In the genomic region with DNA sequence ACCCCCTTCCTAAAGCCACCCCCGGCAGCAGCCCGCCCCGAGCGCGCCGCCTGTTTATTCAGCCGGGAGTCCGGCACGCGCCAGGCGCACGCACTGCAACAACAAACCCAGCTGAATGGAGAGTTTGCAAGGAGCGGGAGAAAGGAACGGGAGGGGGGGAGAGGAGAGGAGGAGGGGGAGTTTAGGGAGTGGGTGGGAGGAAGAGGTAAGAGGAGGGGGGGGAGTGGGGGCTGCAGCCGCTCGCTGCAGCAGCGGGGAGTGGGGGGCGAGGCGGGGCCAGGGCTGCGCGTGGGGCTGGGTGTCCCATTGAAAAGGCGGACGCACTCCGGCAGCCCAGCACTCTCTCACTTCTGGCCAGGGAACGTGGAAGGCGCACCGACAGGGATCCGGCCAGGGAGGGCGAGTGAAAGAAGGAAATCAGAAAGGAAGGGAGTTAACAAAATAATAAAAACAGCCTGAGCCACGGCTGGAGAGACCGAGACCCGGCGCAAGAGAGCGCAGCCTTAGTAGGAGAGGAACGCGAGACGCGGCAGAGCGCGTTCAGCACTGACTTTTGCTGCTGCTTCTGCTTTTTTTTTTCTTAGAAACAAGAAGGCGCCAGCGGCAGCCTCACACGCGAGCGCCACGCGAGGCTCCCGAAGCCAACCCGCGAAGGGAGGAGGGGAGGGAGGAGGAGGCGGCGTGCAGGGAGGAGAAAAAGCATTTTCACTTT, we compare ENCODE assay signal across 8 cellular contexts. TPM values are rescaled to one million over a fixed set of nuclear protein-coding genes. Genes with fewer than 3 reads are reported as not detected.
DNase-seq lines count a peak whose midpoint lies in the region; ATAC-seq and TF ChIP-seq lines count a peak whose summit lies in the region.

Gene ASCL1 (plus strand): TSS at position 336 of the 712 bp plus-strand sequence. CDS start 571 bp downstream, outside the sequence.

- H3K79me2 ChIP-seq in neural progenitor cell (ENCODE audit: low read depth), result no peaks in the 10 kb centered on the region

- peak; percentile 39 for ATAC-seq in HG02678 (IDR thresholded peaks at IDR 0.05; ENCODE audit: unreplicated experiment)

- H2AFZ ChIP-seq in neural progenitor cell (replicated peaks), result peak within 1 kb of the TSS; percentile 92

- H3K36me3 ChIP-seq in ES-I3 (ENCODE audit: insufficient read depth, low read length) (no peaks in the 10 kb centered on the region), NT2/D1 (ENCODE audit: insufficient read depth, insufficient read length, low read length) (no peaks in the 10 kb centered on the region), neural progenitor cell (no peaks in the 10 kb centered on the region)

- H3K27ac Mint-ChIP-seq in endothelial cell (ENCODE audit: unreplicated experiment) (no peak within 1 kb of the TSS), neural progenitor cell (peak within 1 kb of the TSS; percentile 86)

- no peak for DNase-seq in NT2/D1 (ENCODE audit: low read depth, low spot score)
- peak; percentile 44 for DNase-seq in endothelial cell (ENCODE audit: low spot score)
- peak; percentile 71 for DNase-seq in neural progenitor cell (ENCODE audit: low spot score)
- no peak for DNase-seq in T-helper 9 cell
- no peak for DNase-seq in GDM1 (lab: John Stamatoyannopoulos, UW)
- no peak for DNase-seq in amniotic stem cell (lab: John Stamatoyannopoulos, UW)

- H3K4me3 Mint-ChIP-seq in endothelial cell (ENCODE audit: unreplicated experiment), result peak within 1 kb of the TSS; percentile 86
- H3K4me3 Mint-ChIP-seq in neural progenitor cell, result peak within 1 kb of the TSS; percentile 96

- H3K4me1 ChIP-seq in ES-I3 (ENCODE audit: insufficient read depth, low read length) (no peaks in the 10 kb centered on the region), NT2/D1 (ENCODE audit: insufficient read depth, insufficient read length) (peaks cover 4% of the 10 kb centered on the region), neural progenitor cell (peaks cover 37% of the 10 kb centered on the region)

- H3K36me3 Mint-ChIP-seq in endothelial cell (ENCODE audit: low read depth, unreplicated experiment) (peaks cover 8% of the 10 kb centered on the region), neural progenitor cell (no peaks in the 10 kb centered on the region)

- TF ChIP-seq CTCF in endothelial cell (IDR thresholded peaks at IDR 0.05; ENCODE audit: unreplicated experiment), result no peak
- no peak for TF ChIP-seq CTCF in neural progenitor cell (IDR thresholded peaks at IDR 0.05)

- peak within 1 kb of the TSS; percentile 92 for H3K4me2 ChIP-seq in neural progenitor cell

- peak within 1 kb of the TSS; percentile 49; the same call in 1 of the 2 replicates for H3K9ac ChIP-seq in ES-I3 (ENCODE audit: low read depth, low read length)
- H3K9ac ChIP-seq in NT2/D1 (ENCODE audit: insufficient read length, low read depth), result peak within 1 kb of the TSS; percentile 57
- no peak within 1 kb of the TSS for H3K9ac ChIP-seq in neural progenitor cell

- H3K9me3 Mint-ChIP-seq in endothelial cell (ENCODE audit: unreplicated experiment) (no peaks in the 10 kb centered on the region), neural progenitor cell (peaks cover 5% of the 10 kb centered on the region)

- H3K27me3 Mint-ChIP-seq in endothelial cell (ENCODE audit: unreplicated experiment), result peaks cover 53% of the 10 kb centered on the region
- H3K27me3 Mint-ChIP-seq in neural progenitor cell (ENCODE audit: insufficient read depth, low read depth), result peaks cover 60% of the 10 kb centered on the region

- H3K4me3 ChIP-seq in NT2/D1 (ENCODE audit: insufficient read length, low read depth), result peak within 1 kb of the TSS; percentile 45
- peak within 1 kb of the TSS; percentile 65 for H3K4me3 ChIP-seq in neural progenitor cell

- no peak within 1 kb of the TSS for H3K27ac ChIP-seq in neural progenitor cell

- H3K9me3 ChIP-seq in ES-I3 (ENCODE audit: control insufficient read depth, insufficient read depth, low read length) (no peaks in the 10 kb centered on the region), NT2/D1 (ENCODE audit: insufficient read depth, low read length) (no peaks in the 10 kb centered on the region), neural progenitor cell (ENCODE audit: low read depth) (no peaks in the 10 kb centered on the region)

- H4K20me1 ChIP-seq in neural progenitor cell (ENCODE audit: low read depth), result peaks cover 61% of the 10 kb centered on the region

- peaks cover 35% of the 10 kb centered on the region for H3F3A ChIP-seq in neural progenitor cell (ENCODE audit: low read depth)

- H3K4me1 Mint-ChIP-seq in endothelial cell (ENCODE audit: unreplicated experiment) (peaks cover 19% of the 10 kb centered on the region), neural progenitor cell (peaks cover 45% of the 10 kb centered on the region)

- H3K27me3 ChIP-seq in NT2/D1 (ENCODE audit: insufficient read depth, insufficient read length) (peaks cover 96% of the 10 kb centered on the region), neural progenitor cell (peaks cover 100% of the 10 kb centered on the region)

RNA-seq across cellular contexts. Expression of gene ASCL1, which starts in this region (rescaled TPM):
- total RNA-seq in endothelial cell (ENCODE audit: unreplicated experiment), result not detected
- 0.21 TPM in 1 of 2 replicates, not detected in the other for total RNA-seq in neural progenitor cell (ENCODE audit: low replicate concordance)

Comparison
In these comparisons a context has a peak if more than half of its experiments do, and no peak if none do; other contexts are left out.
1. Peak in DNase-seq in endothelial cell; RNA of the gene not detected or under 1 TPM.
2. Peak in DNase-seq, H3K4me3 ChIP-seq and H3K4me2 ChIP-seq in neural progenitor cell; RNA of the gene not detected or under 1 TPM.